11 cellular contexts compared by ENCODE assay signal in the genomic region with DNA sequence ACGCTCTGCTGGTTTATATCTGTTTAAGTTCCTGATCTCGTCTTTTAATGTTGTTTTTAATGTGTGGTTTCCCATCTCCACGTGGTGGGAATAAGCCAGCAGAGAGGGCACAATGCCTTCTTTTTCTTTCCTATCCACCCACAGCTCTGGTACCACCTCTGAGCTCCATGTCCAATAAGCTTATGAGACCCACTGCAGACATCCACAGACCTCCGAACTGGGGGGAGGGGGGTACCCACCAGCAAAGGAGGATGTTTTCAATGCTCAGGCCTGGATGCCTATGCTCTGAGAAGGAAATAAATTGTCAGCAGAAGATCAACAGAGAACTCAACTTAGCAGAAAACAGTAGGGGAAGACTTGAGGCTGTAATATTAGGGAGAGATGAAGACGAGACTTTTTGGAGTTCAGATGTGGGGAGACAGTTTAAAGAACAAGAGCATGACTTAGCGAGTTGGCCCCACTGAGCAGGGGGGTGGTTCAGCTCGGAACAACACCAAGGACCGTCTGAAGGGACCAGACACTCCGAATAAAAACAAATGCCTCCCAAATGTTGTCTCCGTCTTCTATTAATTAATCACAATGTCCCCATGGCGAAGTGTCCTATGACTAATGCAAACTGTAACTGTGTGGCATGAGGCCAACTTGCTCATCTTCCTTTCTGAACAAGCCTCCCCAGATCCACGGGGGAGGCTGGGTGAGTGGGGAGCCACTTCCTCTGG.
A peak's percentile ranks its signal among the peaks of the same experiment; 100 is the strongest.
DNase-seq lines count a peak whose midpoint lies in the region; ATAC-seq and TF ChIP-seq lines count a peak whose summit lies in the region.
"Had no signal": no experiment of that assay in that cellular context is flagged by ENCODE, and none has a peak within 500 bp of the region (broad histone marks: within the 10 kb centered on the region; RNA-seq: fewer than 3 reads in every experiment).

No MANE protein-coding gene starts in this region.

- peak overlapping the region; percentile 78 to 93 (median 85) for H3K4me2 ChIP-seq in BLaER1 treated with 17β-estradiol and CSF1 and Interleukin-3, amounts not matched to agents 10 nM and 100 nM
- H3K4me2 ChIP-seq in osteoblast (ENCODE audit: insufficient read depth, low read length) = peak overlapping the region; percentile 32

- peaks cover 61 to 98% (median 84%) of the 10 kb centered on the region in 10 experiments for H3K4me1 ChIP-seq in BLaER1 treated with 17β-estradiol and CSF1 and Interleukin-3, amounts not matched to agents 10 nM and 100 nM
- H3K4me1 ChIP-seq in gastroesophageal sphincter = peaks cover 0 to 18% (median 7%) of the 10 kb centered on the region in 3 donors
- H3K4me1 ChIP-seq in osteoblast (ENCODE audit: insufficient read depth, low read length) = peaks cover 10% of the 10 kb centered on the region
- H3K4me1 ChIP-seq: Caco-2 had no signal

- peak overlapping the region; percentile 56 for H2AFZ ChIP-seq in osteoblast (ENCODE audit: low read length)

- no peaks in the 10 kb centered on the region for H3K4me1 Mint-ChIP-seq in activated naive CD4-positive, alpha-beta T cell treated with anti-CD3 and anti-CD28 coated beads for 36 hours (ENCODE audit: low read depth)
- H3K4me1 Mint-ChIP-seq: WTC11 had no signal

- H3K36me3 ChIP-seq in BLaER1 treated with 17β-estradiol and CSF1 and Interleukin-3, amounts not matched to agents 10 nM and 100 nM = 0 out of 22 replicates have a peak, but pooled peaks cover 0 to 6% (median 0%) of the 10 kb centered on the region in 11 experiments
- H3K36me3 ChIP-seq in gastroesophageal sphincter = no peaks in the 10 kb centered on the region
- no peaks in the 10 kb centered on the region for H3K36me3 ChIP-seq in osteoblast (ENCODE audit: insufficient read depth, low read length)

- H3K79me2 ChIP-seq in osteoblast (ENCODE audit: insufficient read depth, low read length) = no peaks in the 10 kb centered on the region

- TF ChIP-seq EP300 in gastroesophageal sphincter (IDR thresholded peaks at IDR 0.05) = no peak

- peaks cover 0 to 4% (median 0%) of the 10 kb centered on the region in 11 experiments; a peak in 1 of 22 replicates for H3K9me3 ChIP-seq in BLaER1 treated with 17β-estradiol and CSF1 and Interleukin-3, amounts not matched to agents 10 nM and 100 nM (replicated peaks in 1 of 11)
- H3K9me3 ChIP-seq in gastroesophageal sphincter = no peaks in the 10 kb centered on the region
- no peaks in the 10 kb centered on the region for H3K9me3 ChIP-seq in osteoblast (ENCODE audit: low read depth, low read length)
- H3K9me3 ChIP-seq: Caco-2 had no signal

- DNase-seq in OCI-M1 (lab: John Stamatoyannopoulos, UW) (peak; percentile 0), osteoblast (ENCODE audit: insufficient read length, low spot score, missing footprints) (peak; percentile 39), NCI-H146 (lab: John Stamatoyannopoulos, UW) (no peak)
- DNase-seq in activated naive CD4-positive, alpha-beta T cell treated with anti-CD3 and anti-CD28 coated beads for 36 hours = no peak
- DNase-seq: Caco-2 had no signal

- no peak for TF ChIP-seq POLR2A in gastroesophageal sphincter (IDR thresholded peaks at IDR 0.05)

- TF ChIP-seq CTCF in gastroesophageal sphincter (IDR thresholded peaks at IDR 0.05) (no peak), osteoblast (IDR thresholded peaks at IDR 0.05; ENCODE audit: extremely low read depth, low read depth, low read length) (no peak)

- H3K4me3 ChIP-seq in BLaER1 treated with 17β-estradiol and CSF1 and Interleukin-3, amounts not matched to agents 10 nM and 100 nM = peak overlapping the region in 6 of 10 experiments; percentile 16 to 54 (median 30); a peak in 11 of 20 replicates
- H3K4me3 ChIP-seq in gastroesophageal sphincter (no peak overlapping the region), osteoblast (ENCODE audit: insufficient read depth, low read length) (no peak overlapping the region)

- H3K27me3 Mint-ChIP-seq in activated naive CD4-positive, alpha-beta T cell treated with anti-CD3 and anti-CD28 coated beads for 36 hours (ENCODE audit: low read depth) = no peaks in the 10 kb centered on the region
- H3K27me3 Mint-ChIP-seq: activated naive CD8-positive, alpha-beta T cell had no signal

- CTCF ChIA-PET in activated naive CD4-positive, alpha-beta T cell treated with anti-CD3 and anti-CD28 coated beads for 36 hours (lab: Charles Lee) = no interaction called here

- ATAC-seq in gastroesophageal sphincter (peak; percentile 83), HG03025 (IDR thresholded peaks at IDR 0.05; ENCODE audit: low FRiP score, unreplicated experiment) (no peak), HG02852 (IDR thresholded peaks at IDR 0.05; ENCODE audit: unreplicated experiment) (no peak)
- ATAC-seq: WTC11 had no signal

- peak overlapping the region; percentile 67 to 90 (median 84) for H3K27ac ChIP-seq in BLaER1 treated with 17β-estradiol and CSF1 and Interleukin-3, amounts not matched to agents 10 nM and 100 nM
- peak overlapping the region in 3 of 4 donors; percentile 68 to 72 (median 70) for H3K27ac ChIP-seq in gastroesophageal sphincter
- H3K27ac ChIP-seq in osteoblast (ENCODE audit: low read depth, low read length) = no peak overlapping the region

- no peak overlapping the region for H3K27ac Mint-ChIP-seq in activated naive CD4-positive, alpha-beta T cell treated with anti-CD3 and anti-CD28 coated beads for 36 hours
- H3K27ac Mint-ChIP-seq: activated naive CD8-positive, alpha-beta T cell; WTC11 had no signal

- no peaks in the 10 kb centered on the region for H3K27me3 ChIP-seq in BLaER1 treated with 17β-estradiol and CSF1 and Interleukin-3, amounts not matched to agents 10 nM and 100 nM
- H3K27me3 ChIP-seq in gastroesophageal sphincter (no peaks in the 10 kb centered on the region), osteoblast (ENCODE audit: insufficient read depth, low read length) (no peaks in the 10 kb centered on the region)

- peaks cover 3% of the 10 kb centered on the region for H3K9me3 Mint-ChIP-seq in activated naive CD4-positive, alpha-beta T cell treated with anti-CD3 and anti-CD28 coated beads for 36 hours
- H3K9me3 Mint-ChIP-seq: WTC11 had no signal

- intact Hi-C loops in activated naive CD4-positive, alpha-beta T cell treated with anti-CD3 and anti-CD28 coated beads for 36 hours (cut with micrococcal nuclease) = no loop called here

- H3K9ac ChIP-seq in BLaER1 treated with 17β-estradiol and CSF1 and Interleukin-3, amounts not matched to agents 10 nM and 100 nM = peak overlapping the region; percentile 60 to 78 (median 75); a peak in 21 of 22 replicates

- 35 to 43% methylated on average over 8 to 9 of the region's 12 CpGs for WGBS in gastroesophageal sphincter (ENCODE audit: low coverage in 1 of 2), 2 donors

- peaks cover 0 to 25% (median 0%) of the 10 kb centered on the region in 11 experiments; a peak in 4 of 22 replicates for H4K20me1 ChIP-seq in BLaER1 treated with 17β-estradiol and CSF1 and Interleukin-3, amounts not matched to agents 10 nM and 100 nM
- no peaks in the 10 kb centered on the region for H4K20me1 ChIP-seq in osteoblast (ENCODE audit: insufficient read depth, low read length)

- H3K4me3 Mint-ChIP-seq in activated naive CD4-positive, alpha-beta T cell treated with anti-CD3 and anti-CD28 coated beads for 36 hours = no peak overlapping the region
- H3K4me3 Mint-ChIP-seq: activated naive CD8-positive, alpha-beta T cell; WTC11 had no signal

- H3K36me3 Mint-ChIP-seq in activated naive CD4-positive, alpha-beta T cell treated with anti-CD3 and anti-CD28 coated beads for 36 hours (ENCODE audit: low read depth) = no peaks in the 10 kb centered on the region
- H3K36me3 Mint-ChIP-seq: activated naive CD8-positive, alpha-beta T cell; WTC11 had no signal

Comparison
In these comparisons a context has a peak if more than half of its experiments do, and no peak if none do; other contexts are left out.
1. H3K4me3 ChIP-seq: peak in BLaER1 treated with 17β-estradiol and CSF1 and Interleukin-3, amounts not matched to agents 10 nM and 100 nM (6 of 10); none in gastroesophageal sphincter (0 of 2) and osteoblast (single experiment).
2. DNase-seq: peak in OCI-M1 (single experiment) and osteoblast (single experiment); none in NCI-H146 (single experiment) and activated naive CD4-positive, alpha-beta T cell treated with anti-CD3 and anti-CD28 coated beads for 36 hours (single experiment).